1 cellular context compared by ENCODE assay signal in genomic region chr3:112365035-112365434, GRCh38.
TF ChIP-seq lines count a peak whose summit lies in the region.

No MANE protein-coding gene starts in this region.

TF ChIP-seq in GM12878, 131 proteins besides CTCF, POLR2A, EP300 and RAD21 (continued from another document):
- 0 out of 2 replicates have a peak, but pooled peaks have one; percentile 30 for TF ChIP-seq BCL11A (IDR thresholded peaks at IDR 0.05; ENCODE audit: low read depth, low read length)
- peak; percentile 33 for TF ChIP-seq MEF2B (IDR thresholded peaks at IDR 0.05; ENCODE audit: partially characterized antibody, poor library complexity, severe bottlenecking)
- no peak for TF ChIP-seq SP1 (IDR thresholded peaks at IDR 0.05; ENCODE audit: low read depth, low read length)
- peak; percentile 66; the same call in 1 of the 2 replicates for TF ChIP-seq NR2F1 (conservative IDR thresholded peaks at IDR 0.05)
- TF ChIP-seq ZNF274 (IDR thresholded peaks at IDR 0.05; ENCODE audit: insufficient read depth, insufficient read length), result no peak
- TF ChIP-seq ATF7 (IDR thresholded peaks at IDR 0.05; ENCODE audit: low read depth), result peak; percentile 91
- TF ChIP-seq ZNF622 (IDR thresholded peaks at IDR 0.05), result no peak
- TF ChIP-seq REST (IDR thresholded peaks at IDR 0.05; ENCODE audit: low read depth, low read length), result no peak
- no peak for TF ChIP-seq SREBF1 (IDR thresholded peaks at IDR 0.05; ENCODE audit: low read length)
- TF ChIP-seq JUNB (IDR thresholded peaks at IDR 0.05), result no peak
